ENCODE assay signal across 8 cellular contexts in genomic region chr17:40121886-40122465, GRCh38. TPM values are rescaled to one million over a fixed set of nuclear protein-coding genes. Genes with fewer than 3 reads are reported as not detected.
DNase-seq lines count a peak whose midpoint lies in the region; ATAC-seq and TF ChIP-seq lines count a peak whose summit lies in the region.

A gene with protein sequence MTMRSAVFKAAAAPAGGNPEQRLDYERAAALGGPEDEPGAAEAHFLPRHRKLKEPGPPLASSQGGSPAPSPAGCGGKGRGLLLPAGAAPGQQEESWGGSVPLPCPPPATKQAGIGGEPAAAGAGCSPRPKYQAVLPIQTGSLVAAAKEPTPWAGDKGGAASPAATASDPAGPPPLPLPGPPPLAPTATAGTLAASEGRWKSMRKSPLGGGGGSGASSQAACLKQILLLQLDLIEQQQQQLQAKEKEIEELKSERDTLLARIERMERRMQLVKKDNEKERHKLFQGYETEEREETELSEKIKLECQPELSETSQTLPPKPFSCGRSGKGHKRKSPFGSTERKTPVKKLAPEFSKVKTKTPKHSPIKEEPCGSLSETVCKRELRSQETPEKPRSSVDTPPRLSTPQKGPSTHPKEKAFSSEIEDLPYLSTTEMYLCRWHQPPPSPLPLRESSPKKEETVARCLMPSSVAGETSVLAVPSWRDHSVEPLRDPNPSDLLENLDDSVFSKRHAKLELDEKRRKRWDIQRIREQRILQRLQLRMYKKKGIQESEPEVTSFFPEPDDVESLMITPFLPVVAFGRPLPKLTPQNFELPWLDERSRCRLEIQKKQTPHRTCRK (plus strand): TSS chr17:40121971. CDS start chr17:40122613, 642 bp downstream.

- H3K27me3 Mint-ChIP-seq in activated naive CD8-positive, alpha-beta T cell treated with anti-CD3 and anti-CD28 coated beads for 36 hours: no peaks in the 10 kb centered on the region

- H3K27ac Mint-ChIP-seq in activated naive CD8-positive, alpha-beta T cell treated with anti-CD3 and anti-CD28 coated beads for 36 hours: peak within 1 kb of the TSS; percentile 78

- H3K4me3 Mint-ChIP-seq in activated naive CD8-positive, alpha-beta T cell treated with anti-CD3 and anti-CD28 coated beads for 36 hours: peak within 1 kb of the TSS; percentile 79

- DNase-seq in CD1c-positive myeloid dendritic cell (ENCODE audit: extremely low spot score): peak; percentile 86
- peak; percentile 73 for DNase-seq in M059J (ENCODE audit: low read depth)
- DNase-seq in SKM-1 treated with dmso at 0.1 percent for 144 hours (lab: John Stamatoyannopoulos, UW; ENCODE audit: unreplicated experiment): peak; percentile 31
- DNase-seq in activated naive CD8-positive, alpha-beta T cell treated with anti-CD3 and anti-CD28 coated beads for 36 hours: peak; percentile 89
- DNase-seq in glomerular visceral epithelial cell (ENCODE audit: extremely low spot score): peak; percentile 83
- DNase-seq in omental fat pad (ENCODE audit: low spot score): no peak
- peak; percentile 83 for DNase-seq in superior temporal gyrus (ENCODE audit: extremely low spot score)

- H3K9me3 Mint-ChIP-seq in activated naive CD8-positive, alpha-beta T cell treated with anti-CD3 and anti-CD28 coated beads for 36 hours: no peaks in the 10 kb centered on the region

- no peak for TF ChIP-seq CTCF in omental fat pad (IDR thresholded peaks at IDR 0.05)

- peaks cover 27% of the 10 kb centered on the region for H3K36me3 Mint-ChIP-seq in activated naive CD8-positive, alpha-beta T cell treated with anti-CD3 and anti-CD28 coated beads for 36 hours

- ATAC-seq in GM21423 (IDR thresholded peaks at IDR 0.05; ENCODE audit: unreplicated experiment): peak; percentile 61
- peak; percentile 83 for ATAC-seq in omental fat pad (ENCODE audit: low FRiP score)

- H3K4me1 Mint-ChIP-seq in activated naive CD8-positive, alpha-beta T cell treated with anti-CD3 and anti-CD28 coated beads for 36 hours: peaks cover 30% of the 10 kb centered on the region

RNA-seq across cellular contexts. Expression of the gene that starts here (rescaled TPM):
- total RNA-seq in M059J (2014; rRNA removed; shearing (Covaris generic)): 33.2 and 61.3 TPM in 2 replicates
- total RNA-seq in activated naive CD8-positive, alpha-beta T cell treated with anti-CD3 and anti-CD28 coated beads for 36 hours: 10 to 100 TPM; 62.7 to 66.7 TPM
- total RNA-seq in omental fat pad: 100 to 1,000 TPM in 1 of 4 donors, 10 to 100 TPM in 3; 50.2 to 139 (median 61.9) TPM
